In genomic region chr15:64067564-64068030, GRCh38 we compare ENCODE assay signal across 8 cellular contexts. TPM values are rescaled to one million over a fixed set of nuclear protein-coding genes. Genes with fewer than 3 reads are reported as not detected.
A peak's percentile ranks its signal among the peaks of the same experiment; 100 is the strongest.
DNase-seq lines count a peak whose midpoint lies in the region; ATAC-seq and TF ChIP-seq lines count a peak whose summit lies in the region.

No MANE protein-coding gene starts in this region.

- ATAC-seq in memory B cell (ENCODE audit: low read depth), result peak; percentile 81
- no peak for ATAC-seq in HG03565 (IDR thresholded peaks at IDR 0.05; ENCODE audit: unreplicated experiment)

- H3K4me1 Mint-ChIP-seq in CD4-positive, alpha-beta memory T cell, result peaks cover 4 to 8% (median 5%) of the 10 kb centered on the region in 4 donors
- H3K4me1 Mint-ChIP-seq in activated CD4-positive, alpha-beta memory T cell treated with anti-CD3 and anti-CD28 coated beads, Interleukin-2, amount 10 ng/mL, durations not matched to agents 7 days and 5 days, result peaks cover 16% of the 10 kb centered on the region
- peaks cover 15% of the 10 kb centered on the region for H3K4me1 Mint-ChIP-seq in memory B cell

- no peak overlapping the region for H3K4me3 ChIP-seq in CD4-positive, alpha-beta memory T cell (ENCODE audit: low read length in 2 of 2)
- no peak overlapping the region for H3K4me3 ChIP-seq in HEK293 (ENCODE audit: low read depth, low read length)

- no peak overlapping the region for H3K27ac ChIP-seq in CD4-positive, alpha-beta memory T cell (ENCODE audit: low read depth, low read length)
- no peak overlapping the region for H3K27ac ChIP-seq in HEK293 (ENCODE audit: extremely low read depth, low read depth, low read length)

- intact Hi-C loops in CD4-positive, alpha-beta memory T cell (cut with micrococcal nuclease), result loop anchor here (1.0 to 5.0 kb wide), 6 partner anchors 175 to 975 kb away; partner anchors contain the start of gene HERC1

- peak; percentile 44; the same call in 1 of the 2 replicates for TF ChIP-seq CTCF in HEK293 (tag by site-specific recombination; IDR thresholded peaks at IDR 0.05)

- no peaks in the 10 kb centered on the region for H3K27me3 ChIP-seq in CD4-positive, alpha-beta memory T cell (ENCODE audit: insufficient read depth, low read length)

- no peak overlapping the region for H3K4me3 Mint-ChIP-seq in CD4-positive, alpha-beta memory T cell
- no peak overlapping the region for H3K4me3 Mint-ChIP-seq in activated CD4-positive, alpha-beta memory T cell treated with anti-CD3 and anti-CD28 coated beads, Interleukin-2, amount 10 ng/mL, durations not matched to agents 7 days and 5 days
- no peak overlapping the region for H3K4me3 Mint-ChIP-seq in memory B cell

- H3K36me3 Mint-ChIP-seq in CD4-positive, alpha-beta memory T cell, result peaks cover 9 to 11% of the 10 kb centered on the region in 2 donors
- H3K36me3 Mint-ChIP-seq in activated CD4-positive, alpha-beta memory T cell treated with anti-CD3 and anti-CD28 coated beads, Interleukin-2, amount 10 ng/mL, durations not matched to agents 7 days and 5 days (ENCODE audit: low read depth), result peaks cover 15% of the 10 kb centered on the region
- H3K36me3 Mint-ChIP-seq in memory B cell, result peaks cover 9% of the 10 kb centered on the region

- peak; percentile 65 to 73 (median 66) for DNase-seq in CD4-positive, alpha-beta memory T cell
- DNase-seq in NCI-H774 (lab: John Stamatoyannopoulos, UW) (peak; percentile 38), memory B cell (ENCODE audit: low spot score in 2 of 2) (peak; percentile 72 to 75)
- peak; percentile 70 for DNase-seq in activated CD4-positive, alpha-beta memory T cell treated with anti-CD3 and anti-CD28 coated beads, Interleukin-2, amount 10 ng/mL, durations not matched to agents 7 days and 5 days
- peak; percentile 56 for DNase-seq in effector CD8-positive, alpha-beta T cell (lab: John Stamatoyannopoulos, UW)
- DNase-seq in stimulated activated CD8-positive, alpha-beta memory T cell treated with anti-CD3 and anti-CD28 coated beads, Interleukin-2, amount 100 ng/mL, for 1 hour (ENCODE audit: low read depth in 2 of 2), result peak; percentile 29 to 45

- peak overlapping the region in 3 of 7 donors; percentile 43 to 77 (median 66) for H3K27ac Mint-ChIP-seq in CD4-positive, alpha-beta memory T cell
- H3K27ac Mint-ChIP-seq in activated CD4-positive, alpha-beta memory T cell treated with anti-CD3 and anti-CD28 coated beads, Interleukin-2, amount 10 ng/mL, durations not matched to agents 7 days and 5 days, result peak overlapping the region; percentile 49
- peak overlapping the region; percentile 11 for H3K27ac Mint-ChIP-seq in memory B cell

- POLR2A ChIA-PET in CD4-positive, alpha-beta memory T cell (lab: Charles Lee; ENCODE audit: partially characterized antibody), result interaction anchor here (0.6 to 2.3 kb wide), 7 partner anchors 26 to 464 kb away, joined by 3 to 7 read pairs (median 3); partner anchors contain the start of gene CIAO2A
- POLR2A ChIA-PET in HEK293 (lab: Yijun Ruan, JAX), result no interaction called here
- POLR2A ChIA-PET in activated CD4-positive, alpha-beta memory T cell treated with anti-CD3 and anti-CD28 coated beads, Interleukin-2, amount 10 ng/mL, durations not matched to agents 7 days and 5 days (lab: Charles Lee), result interaction anchor here (1.0 to 1.9 kb wide), 5 partner anchors 25 to 602 kb away, joined by 3 to 9 read pairs (median 3); no protein-coding TSS in a partner anchor

- H3K36me3 ChIP-seq in CD4-positive, alpha-beta memory T cell (ENCODE audit: insufficient read depth, low read length), result peaks cover 8% of the 10 kb centered on the region
- peaks cover 0 to 11% of the 10 kb centered on the region in 2 experiments; a peak in 1 of 3 replicates for H3K36me3 ChIP-seq in HEK293 (ENCODE audit: control insufficient read depth in 2 of 2, insufficient read depth in 1 of 2, low read length in 2 of 2)

- H3K27me3 Mint-ChIP-seq in CD4-positive, alpha-beta memory T cell, result no peaks in the 10 kb centered on the region
- no peaks in the 10 kb centered on the region for H3K27me3 Mint-ChIP-seq in activated CD4-positive, alpha-beta memory T cell treated with anti-CD3 and anti-CD28 coated beads, Interleukin-2, amount 10 ng/mL, durations not matched to agents 7 days and 5 days
- H3K27me3 Mint-ChIP-seq in memory B cell, result no peaks in the 10 kb centered on the region

- H3K9me3 Mint-ChIP-seq in CD4-positive, alpha-beta memory T cell, result no peaks in the 10 kb centered on the region
- H3K9me3 Mint-ChIP-seq in activated CD4-positive, alpha-beta memory T cell treated with anti-CD3 and anti-CD28 coated beads, Interleukin-2, amount 10 ng/mL, durations not matched to agents 7 days and 5 days, result no peaks in the 10 kb centered on the region
- H3K9me3 Mint-ChIP-seq in memory B cell, result no peaks in the 10 kb centered on the region

- H3K9me3 ChIP-seq in CD4-positive, alpha-beta memory T cell (ENCODE audit: control insufficient read depth in 1 of 2, low read length in 2 of 2), result no peaks in the 10 kb centered on the region
- H3K9me3 ChIP-seq in HEK293 (ENCODE audit: control insufficient read depth, insufficient read depth, low read depth, low read length), result no peaks in the 10 kb centered on the region

- H3K4me1 ChIP-seq in CD4-positive, alpha-beta memory T cell (ENCODE audit: insufficient read depth, low read length), result peaks cover 9% of the 10 kb centered on the region
- no peaks in the 10 kb centered on the region for H3K4me1 ChIP-seq in HEK293 (ENCODE audit: control insufficient read depth, insufficient read depth, low read length)

- CTCF ChIA-PET in CD4-positive, alpha-beta memory T cell (lab: Charles Lee; ENCODE audit: partially characterized antibody), result interaction anchor here (0.7 to 10.5 kb wide), 42 partner anchors 10 to 1020 kb away, joined by 3 to 138 read pairs (median 4); partner anchors contain the start of gene DAPK2
- CTCF ChIA-PET in HEK293 (lab: Yijun Ruan, JAX), result interaction anchor here (0.6 to 5.2 kb wide), 26 partner anchors 9 to 599 kb away, joined by 3 to 60 read pairs (median 4); partner anchors contain the start of gene DAPK2
- CTCF ChIA-PET in activated CD4-positive, alpha-beta memory T cell treated with anti-CD3 and anti-CD28 coated beads, Interleukin-2, amount 10 ng/mL, durations not matched to agents 7 days and 5 days (lab: Charles Lee), result interaction anchor here (0.6 to 5.5 kb wide), 45 partner anchors 11 to 601 kb away, joined by 3 to 89 read pairs (median 4); partner anchors contain the start of genes DAPK2, FBXL22 and HERC1

TF ChIP-seq in HEK293, 187 proteins besides CTCF, POLR2A, EP300 and RAD21 (continues in another document):
- TF ChIP-seq ZNF280D (tag by site-specific recombination; IDR thresholded peaks at IDR 0.05), result no peak
- TF ChIP-seq ZNF596 (tag by site-specific recombination; IDR thresholded peaks at IDR 0.05), result no peak
- TF ChIP-seq RBAK (tag by site-specific recombination; IDR thresholded peaks at IDR 0.05), result no peak
- no peak for TF ChIP-seq ZIC2 (tag by site-specific recombination; IDR thresholded peaks at IDR 0.05)
- no peak for TF ChIP-seq ZNF624 (tag by site-specific recombination; IDR thresholded peaks at IDR 0.05)
- no peak for TF ChIP-seq MZF1 (tag by site-specific recombination; IDR thresholded peaks at IDR 0.05; ENCODE audit: borderline replicate concordance)
- no peak for TF ChIP-seq ZNF747 (tag by site-specific recombination; IDR thresholded peaks at IDR 0.05)

RNA-seq across cellular contexts. Expression of gene DAPK2, which starts 21.3 kb away (rescaled TPM):
- 1 to 10 TPM; 2.3 to 2.9 TPM for total RNA-seq in CD4-positive, alpha-beta memory T cell
- under 1 TPM in 1 of 2 donors, not detected in 1; 0.93 TPM for polyA plus RNA-seq in CD4-positive, alpha-beta memory T cell
- total RNA-seq in activated CD4-positive, alpha-beta memory T cell treated with anti-CD3 and anti-CD28 coated beads, Interleukin-2, amount 10 ng/mL, durations not matched to agents 7 days and 5 days, result 1 to 10 TPM; 3.2 to 3.7 TPM

RNA-seq across cellular contexts. Expression of gene CIAO2A, which starts 26.0 kb away (rescaled TPM):
- 10 to 100 TPM; 35.0 to 36.4 TPM for total RNA-seq in CD4-positive, alpha-beta memory T cell
- polyA plus RNA-seq in CD4-positive, alpha-beta memory T cell, result 100 to 1,000 TPM in 1 of 2 donors, 10 to 100 TPM in 1; 70.0 to 134 TPM
- 10 to 100 TPM; 74.4 to 85.0 TPM for total RNA-seq in activated CD4-positive, alpha-beta memory T cell treated with anti-CD3 and anti-CD28 coated beads, Interleukin-2, amount 10 ng/mL, durations not matched to agents 7 days and 5 days

RNA-seq across cellular contexts. Expression of gene SNX1, which starts 28.2 kb away (rescaled TPM):
- total RNA-seq in CD4-positive, alpha-beta memory T cell, result 100 to 1,000 TPM; 147 to 155 TPM
- polyA plus RNA-seq in CD4-positive, alpha-beta memory T cell, result 10 to 100 TPM; 58.3 to 73.6 TPM
- 100 to 1,000 TPM; 115 to 129 TPM for total RNA-seq in activated CD4-positive, alpha-beta memory T cell treated with anti-CD3 and anti-CD28 coated beads, Interleukin-2, amount 10 ng/mL, durations not matched to agents 7 days and 5 days
